Comparison of ENCODE assay signal across 8 cellular contexts in the genomic region with DNA sequence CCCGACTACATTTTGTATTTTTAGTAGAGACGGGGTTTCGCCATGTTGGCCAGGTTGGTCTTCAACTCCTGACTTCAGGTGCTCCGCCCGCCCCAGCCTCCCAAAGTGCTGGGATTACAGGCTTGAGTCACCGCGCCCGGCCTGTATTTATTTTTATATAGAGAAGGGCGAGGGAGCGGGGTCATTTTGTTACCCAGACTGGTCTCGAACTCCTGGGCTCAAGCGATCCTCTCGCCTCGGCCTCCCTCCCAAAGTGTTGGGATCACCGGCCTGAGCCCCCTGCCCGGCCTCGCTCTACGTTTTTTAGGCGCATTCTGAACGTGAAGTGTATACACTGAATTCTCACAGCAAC. TPM values are rescaled to one million over a fixed set of nuclear protein-coding genes. Genes with fewer than 3 reads are reported as not detected.
DNase-seq lines count a peak whose midpoint lies in the region; ATAC-seq and TF ChIP-seq lines count a peak whose summit lies in the region.

No MANE protein-coding gene starts in this region.

- peak overlapping the region; percentile 85 for H2AFZ ChIP-seq in H9 (ENCODE audit: low read length)

- H3K27me3 Mint-ChIP-seq in H9 (ENCODE audit: low read depth): no peaks in the 10 kb centered on the region; the same call in 1 of the 2 replicates
- no peaks in the 10 kb centered on the region for H3K27me3 Mint-ChIP-seq in activated CD8-positive, alpha-beta T cell treated with anti-CD3 and anti-CD28 coated beads for 36 hours

- H3K27ac Mint-ChIP-seq in H9: peak overlapping the region; percentile 75 to 93 (median 92); a peak in 6 of 7 replicates
- peak overlapping the region; percentile 97 for H3K27ac Mint-ChIP-seq in activated CD8-positive, alpha-beta T cell treated with anti-CD3 and anti-CD28 coated beads for 36 hours

- peak overlapping the region; percentile 88; the same call in 1 of the 2 replicates for H3K14ac ChIP-seq in H9 (ENCODE audit: insufficient read depth, low read length)

- peak overlapping the region; percentile 84 to 89 for H3K4me3 Mint-ChIP-seq in H9
- peak overlapping the region; percentile 88 for H3K4me3 Mint-ChIP-seq in activated CD8-positive, alpha-beta T cell treated with anti-CD3 and anti-CD28 coated beads for 36 hours

- no peak overlapping the region for H2BK120ac ChIP-seq in H9 (ENCODE audit: low read depth, low read length, poor library complexity, severe bottlenecking)

- peaks cover 33% of the 10 kb centered on the region for H3K79me2 ChIP-seq in H9 (ENCODE audit: insufficient read depth, low read length)

- no peak overlapping the region for H2BK15ac ChIP-seq in H9 (ENCODE audit: low read depth, low read length)

- no CpG with 5 or more reads among the region's 20 CpGs for WGBS in H9 (ENCODE audit: extremely low coverage, insufficient read length, low lambda C conversion rate)

- no peaks in the 10 kb centered on the region for H4K20me1 ChIP-seq in H9 (ENCODE audit: control insufficient read depth, insufficient read depth, insufficient read length)

- CTCF ChIA-PET in activated CD8-positive, alpha-beta T cell treated with anti-CD3 and anti-CD28 coated beads for 36 hours (lab: Charles Lee): interaction anchor here (1.0 to 1.9 kb wide), 5 partner anchors 8 to 61 kb away, joined by 3 to 5 read pairs (median 3); no protein-coding TSS in a partner anchor

- H3T11ph ChIP-seq in H9 (ENCODE audit: low read length): no peak overlapping the region

- no peak overlapping the region for H3K56ac ChIP-seq in H9 (ENCODE audit: insufficient read length, low read depth, low read length)

- H4K5ac ChIP-seq in H9 (ENCODE audit: insufficient read length, low read depth, low read length): peak overlapping the region; percentile 59

- H2BK5ac ChIP-seq in H9 (ENCODE audit: insufficient read length, low read length): no peak overlapping the region

- H3K4me1 ChIP-seq in H9 (ENCODE audit: insufficient read depth, low read length) (no peaks in the 10 kb centered on the region), left ventricle myocardium inferior (peaks cover 48% of the 10 kb centered on the region), skeletal muscle tissue (ENCODE audit: control insufficient read depth in 3 of 3, insufficient read depth in 3 of 3, low read length in 3 of 3) (peaks cover 18 to 35% (median 25%) of the 10 kb centered on the region in 3 donors)

- TF ChIP-seq CTCF in H9 (conservative IDR thresholded peaks at IDR 0.05): no peak
- no peak for TF ChIP-seq CTCF in activated CD8-positive, alpha-beta T cell treated with anti-CD3 and anti-CD28 coated beads for 36 hours (IDR thresholded peaks at IDR 0.05)
- no peak for TF ChIP-seq CTCF in left ventricle myocardium inferior (IDR thresholded peaks at IDR 0.05; ENCODE audit: borderline replicate concordance)

- no peak for ATAC-seq in activated CD8-positive, alpha-beta T cell treated with anti-CD3 and anti-CD28 coated beads for 36 hours
- ATAC-seq in GM18511 (IDR thresholded peaks at IDR 0.05; ENCODE audit: unreplicated experiment): no peak

- peak overlapping the region; percentile 76 for H3K4me3 ChIP-seq in left ventricle myocardium inferior
- H3K4me3 ChIP-seq in skeletal muscle tissue (ENCODE audit: low read length in 3 of 3): peak overlapping the region; percentile 85 to 90 (median 86)

- peaks cover 10% of the 10 kb centered on the region for H3K23me2 ChIP-seq in H9 (ENCODE audit: insufficient read length, low read depth, low read length, poor library complexity, severe bottlenecking)

- no peak overlapping the region for H3K23ac ChIP-seq in H9 (ENCODE audit: insufficient read length, low read depth, low read length)

- H2BK12ac ChIP-seq in H9 (ENCODE audit: insufficient read length, low read depth, low read length): no peak overlapping the region

- intact Hi-C loops in activated CD8-positive, alpha-beta T cell treated with anti-CD3 and anti-CD28 coated beads for 36 hours (cut with micrococcal nuclease): loop anchor here (5.0 kb wide), 2 partner anchors 41 to 54 kb away; no protein-coding TSS in a partner anchor
- intact Hi-C loops in left ventricle myocardium inferior (cut with micrococcal nuclease): loop anchor here (10.0 kb wide), 1 partner anchor 59 kb away; no protein-coding TSS in a partner anchor

- no peak overlapping the region for H3K4ac ChIP-seq in H9 (ENCODE audit: low read depth, low read length)

- H3K27ac ChIP-seq in H9 (ENCODE audit: insufficient read length, low read depth, low read length): peak overlapping the region; percentile 25
- peak overlapping the region; percentile 92 for H3K27ac ChIP-seq in left ventricle myocardium inferior (replicated peaks)
- H3K27ac ChIP-seq in skeletal muscle tissue (ENCODE audit: low read depth, low read length): peak overlapping the region; percentile 92

- H3K36me3 ChIP-seq in left ventricle myocardium inferior (peaks cover 4% of the 10 kb centered on the region), skeletal muscle tissue (ENCODE audit: control insufficient read depth in 3 of 3, insufficient read depth in 3 of 3, low read length in 3 of 3) (peaks cover 0 to 8% (median 3%) of the 10 kb centered on the region in 3 donors)

- DNase-seq in H9 (no peak), left ventricle myocardium inferior (peak; percentile 23), AG08395 (ENCODE audit: low spot score) (no peak), NCI-H226 (no peak), GM19240 (ENCODE audit: insufficient read length, low spot score) (no peak)
- peak; percentile 14 for DNase-seq in activated CD8-positive, alpha-beta T cell treated with anti-CD3 and anti-CD28 coated beads for 36 hours

- H4K8ac ChIP-seq in H9 (replicated peaks; ENCODE audit: insufficient read length, low read depth, low read length): no peak overlapping the region

- no peak overlapping the region for H2AK5ac ChIP-seq in H9 (ENCODE audit: insufficient read length, low read length)

- H3K79me1 ChIP-seq in H9 (ENCODE audit: insufficient read depth, low read depth, low read length, poor library complexity, severe bottlenecking): no peaks in the 10 kb centered on the region

- peak overlapping the region; percentile 82 for H3K18ac ChIP-seq in H9 (ENCODE audit: insufficient read length, low read depth, low read length)

- H3K4me1 Mint-ChIP-seq in H9: peaks cover 23 to 35% of the 10 kb centered on the region in 2 experiments
- peaks cover 28% of the 10 kb centered on the region for H3K4me1 Mint-ChIP-seq in activated CD8-positive, alpha-beta T cell treated with anti-CD3 and anti-CD28 coated beads for 36 hours (ENCODE audit: low read depth)

- peak overlapping the region; percentile 87 for H3K9ac ChIP-seq in H9 (ENCODE audit: extremely low read depth, insufficient read length, low read length)
- H3K9ac ChIP-seq in skeletal muscle tissue (ENCODE audit: low read depth in 1 of 3, low read length in 3 of 3): peak overlapping the region; percentile 75 to 90 (median 87)

- H3K36me3 Mint-ChIP-seq in H9 (ENCODE audit: insufficient read depth in 1 of 3, low read depth in 3 of 3): peaks cover 14 to 36% (median 34%) of the 10 kb centered on the region in 3 experiments
- H3K36me3 Mint-ChIP-seq in activated CD8-positive, alpha-beta T cell treated with anti-CD3 and anti-CD28 coated beads for 36 hours (ENCODE audit: low read depth): peaks cover 31% of the 10 kb centered on the region

- no peak overlapping the region for H4K91ac ChIP-seq in H9 (ENCODE audit: insufficient read length, low read depth, low read length)

- H3K9me3 ChIP-seq in H9 (ENCODE audit: control insufficient read depth, low read depth, low read length) (no peaks in the 10 kb centered on the region), left ventricle myocardium inferior (replicated peaks) (no peaks in the 10 kb centered on the region), skeletal muscle tissue (ENCODE audit: control insufficient read depth in 3 of 3, low read length in 3 of 3) (no peaks in the 10 kb centered on the region)

- POLR2A ChIA-PET in activated CD8-positive, alpha-beta T cell treated with anti-CD3 and anti-CD28 coated beads for 36 hours (lab: Charles Lee): interaction anchor here (1.1 to 2.5 kb wide), 2 partner anchors 42 to 148 kb away, joined by 3 to 9 read pairs; a partner anchor contains a TSS

- no peaks in the 10 kb centered on the region for H3K9me3 Mint-ChIP-seq in H9
- H3K9me3 Mint-ChIP-seq in activated CD8-positive, alpha-beta T cell treated with anti-CD3 and anti-CD28 coated beads for 36 hours: no peaks in the 10 kb centered on the region

- peak overlapping the region; percentile 58 for H3K4me2 ChIP-seq in H9 (ENCODE audit: insufficient read depth, insufficient read length, low read length)

- H3K27me3 ChIP-seq in H9 (ENCODE audit: insufficient read depth, low read length) (no peaks in the 10 kb centered on the region), left ventricle myocardium inferior (ENCODE audit: low read depth) (no peaks in the 10 kb centered on the region), skeletal muscle tissue (ENCODE audit: control insufficient read depth in 3 of 3, insufficient read depth in 3 of 3, low read length in 3 of 3) (no peaks in the 10 kb centered on the region)

- H2BK20ac ChIP-seq in H9 (ENCODE audit: low read depth, low read length, poor library complexity, severe bottlenecking): no peak overlapping the region

RNA-seq across cellular contexts. Expression of a gene that starts 0.5 kb away (rescaled TPM):
- total RNA-seq in H9 (2021) (123 and 132 TPM in 2 replicates), left ventricle myocardium inferior (55.5 TPM), skeletal muscle tissue (49.1 TPM)
- total RNA-seq in activated CD8-positive, alpha-beta T cell treated with anti-CD3 and anti-CD28 coated beads for 36 hours: 10 to 100 TPM; 85.5 to 88.6 TPM

Comparison
In these comparisons a context has a peak if more than half of its experiments do, and no peak if none do; other contexts are left out.
1. DNase-seq: peak in activated CD8-positive, alpha-beta T cell treated with anti-CD3 and anti-CD28 coated beads for 36 hours (single experiment) and left ventricle myocardium inferior (single experiment); none in H9 (single experiment), AG08395 (single experiment), NCI-H226 (single experiment) and GM19240 (single experiment).
2. H3K27ac ChIP-seq: peak in every context shown above with its lines; median percentile 92 in left ventricle myocardium inferior; 92 in skeletal muscle tissue; 25 in H9.